In the genomic region with DNA sequence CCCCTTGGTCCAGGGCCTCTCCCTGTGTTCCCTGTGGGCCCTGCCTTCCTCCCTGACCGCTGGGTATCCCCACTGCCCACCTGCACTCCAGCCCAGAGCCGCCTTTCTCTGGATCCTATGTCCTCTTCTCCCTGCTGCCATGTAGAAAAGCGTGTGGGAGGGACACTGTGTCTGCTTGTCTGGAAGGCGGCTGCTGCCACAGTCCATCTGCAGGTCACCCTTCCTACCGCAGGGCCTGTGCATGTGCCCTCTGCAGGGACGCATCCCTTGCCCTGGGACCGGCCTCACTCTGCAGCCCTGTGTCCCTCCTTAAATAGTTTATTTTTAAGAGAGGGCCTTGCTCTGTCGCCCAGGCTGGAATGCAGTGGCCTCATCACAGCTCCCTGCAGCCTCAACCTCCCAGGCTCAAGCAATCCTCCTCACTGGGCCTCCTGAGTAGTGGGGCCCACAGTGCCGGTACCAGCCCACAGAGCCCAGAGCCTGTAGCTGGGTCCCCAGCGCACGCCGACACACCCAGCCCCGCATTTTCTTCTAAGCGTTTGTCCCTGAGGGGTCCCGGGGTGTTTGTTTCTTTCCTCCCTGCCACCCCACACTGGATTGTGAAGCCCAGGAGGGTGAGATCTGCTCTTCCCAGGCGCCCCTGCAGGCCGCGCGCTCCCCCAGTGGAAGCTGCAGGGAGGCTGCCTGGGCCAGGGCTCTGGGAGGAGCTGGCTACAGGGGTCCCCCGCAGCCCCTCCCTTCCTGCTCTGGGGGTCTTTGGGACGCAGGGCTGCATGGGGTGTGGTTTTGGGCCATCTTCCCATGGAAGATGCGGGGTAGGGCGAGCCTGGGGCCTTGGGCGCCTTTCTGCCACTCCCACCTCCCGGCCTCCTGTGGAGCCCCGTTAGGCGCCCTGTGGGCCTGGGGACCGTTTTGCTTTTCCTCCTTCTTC, we compare ENCODE assay signal across 1 cellular context.
TF ChIP-seq lines count a peak whose summit lies in the region.

No MANE protein-coding gene starts in this region.

TF ChIP-seq in H1, 55 proteins besides CTCF, POLR2A, EP300 and RAD21:
- no peak for TF ChIP-seq NANOG (IDR thresholded peaks at IDR 0.05; ENCODE audit: insufficient read depth, low read depth, low read length, poor library complexity, severe bottlenecking)
- no peak for TF ChIP-seq HDAC2 (IDR thresholded peaks at IDR 0.05; ENCODE audit: borderline replicate concordance in 1 of 2, low read depth in 2 of 2, low read length in 2 of 2)
- TF ChIP-seq CHD2 (IDR thresholded peaks at IDR 0.05; ENCODE audit: low read length), result no peak
- no peak for TF ChIP-seq NRF1 (IDR thresholded peaks at IDR 0.05; ENCODE audit: low read depth, low read length)
- TF ChIP-seq TCF12 (IDR thresholded peaks at IDR 0.05; ENCODE audit: low read depth, low read length), result no peak
- TF ChIP-seq EGR1 (IDR thresholded peaks at IDR 0.05; ENCODE audit: borderline replicate concordance, low read depth, low read length), result no peak
- TF ChIP-seq KDM1A (IDR thresholded peaks at IDR 0.05; ENCODE audit: borderline replicate concordance, low read length), result no peak
- TF ChIP-seq, protein P1, sequence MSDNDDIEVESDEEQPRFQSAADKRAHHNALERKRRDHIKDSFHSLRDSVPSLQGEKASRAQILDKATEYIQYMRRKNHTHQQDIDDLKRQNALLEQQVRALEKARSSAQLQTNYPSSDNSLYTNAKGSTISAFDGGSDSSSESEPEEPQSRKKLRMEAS (IDR thresholded peaks at IDR 0.05), result no peak
- TF ChIP-seq, protein P2, sequence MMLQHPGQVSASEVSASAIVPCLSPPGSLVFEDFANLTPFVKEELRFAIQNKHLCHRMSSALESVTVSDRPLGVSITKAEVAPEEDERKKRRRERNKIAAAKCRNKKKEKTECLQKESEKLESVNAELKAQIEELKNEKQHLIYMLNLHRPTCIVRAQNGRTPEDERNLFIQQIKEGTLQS (IDR thresholded peaks at IDR 0.05; ENCODE audit: insufficient read depth, low read depth, low read length), result no peak
- no peak for TF ChIP-seq SAP30 (IDR thresholded peaks at IDR 0.05; ENCODE audit: insufficient read depth, insufficient replicate concordance, low read length)
- TF ChIP-seq SUZ12 (IDR thresholded peaks at IDR 0.05; ENCODE audit: low read length), result no peak
- no peak for TF ChIP-seq CHD1 (IDR thresholded peaks at IDR 0.05; ENCODE audit: low read depth, low read length)
- no peak for TF ChIP-seq MAFK (IDR thresholded peaks at IDR 0.05; ENCODE audit: low read depth, low read length)
- TF ChIP-seq, protein P3, sequence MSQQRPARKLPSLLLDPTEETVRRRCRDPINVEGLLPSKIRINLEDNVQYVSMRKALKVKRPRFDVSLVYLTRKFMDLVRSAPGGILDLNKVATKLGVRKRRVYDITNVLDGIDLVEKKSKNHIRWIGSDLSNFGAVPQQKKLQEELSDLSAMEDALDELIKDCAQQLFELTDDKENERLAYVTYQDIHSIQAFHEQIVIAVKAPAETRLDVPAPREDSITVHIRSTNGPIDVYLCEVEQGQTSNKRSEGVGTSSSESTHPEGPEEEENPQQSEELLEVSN (IDR thresholded peaks at IDR 0.05), result no peak
- no peak for TF ChIP-seq BACH1 (IDR thresholded peaks at IDR 0.05; ENCODE audit: low read length)
- no peak for TF ChIP-seq SP4 (IDR thresholded peaks at IDR 0.05; ENCODE audit: low read length)
- TF ChIP-seq, protein P4, sequence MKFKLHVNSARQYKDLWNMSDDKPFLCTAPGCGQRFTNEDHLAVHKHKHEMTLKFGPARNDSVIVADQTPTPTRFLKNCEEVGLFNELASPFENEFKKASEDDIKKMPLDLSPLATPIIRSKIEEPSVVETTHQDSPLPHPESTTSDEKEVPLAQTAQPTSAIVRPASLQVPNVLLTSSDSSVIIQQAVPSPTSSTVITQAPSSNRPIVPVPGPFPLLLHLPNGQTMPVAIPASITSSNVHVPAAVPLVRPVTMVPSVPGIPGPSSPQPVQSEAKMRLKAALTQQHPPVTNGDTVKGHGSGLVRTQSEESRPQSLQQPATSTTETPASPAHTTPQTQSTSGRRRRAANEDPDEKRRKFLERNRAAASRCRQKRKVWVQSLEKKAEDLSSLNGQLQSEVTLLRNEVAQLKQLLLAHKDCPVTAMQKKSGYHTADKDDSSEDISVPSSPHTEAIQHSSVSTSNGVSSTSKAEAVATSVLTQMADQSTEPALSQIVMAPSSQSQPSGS (IDR thresholded peaks at IDR 0.05; ENCODE audit: low read length), result no peak
- no peak for TF ChIP-seq POU5F1 (IDR thresholded peaks at IDR 0.05; ENCODE audit: low read depth, low read length)
- no peak for TF ChIP-seq BCL11A (IDR thresholded peaks at IDR 0.05; ENCODE audit: low read depth in 2 of 2, low read length in 2 of 2)
- TF ChIP-seq ASH2L (IDR thresholded peaks at IDR 0.05; ENCODE audit: low read length), result no peak
